15 cellular contexts compared by ENCODE assay signal in genomic region chr20:31576751-31577150, GRCh38.
"Had no signal": no experiment of that assay in that cellular context is flagged by ENCODE, and none has a peak within 500 bp of the region (broad histone marks: within the 10 kb centered on the region; RNA-seq: fewer than 3 reads in every experiment).

No MANE protein-coding gene starts in this region.

- DNase-seq: activated CD4-positive, alpha-beta T cell treated with anti-CD3 and anti-CD28 coated beads, Interleukin-2, amount 50 U/mL, for 1 hour; activated CD4-positive, CD25-positive, alpha-beta regulatory T cell treated with anti-CD3 and anti-CD28 coated beads, Interleukin-2, amount 50 U/mL, for 72 hours; activated CD8-positive, alpha-beta memory T cell treated with anti-CD3 and anti-CD28 coated beads for 24 hours; activated CD8-positive, alpha-beta memory T cell treated with anti-CD3 and anti-CD28 coated beads, Interleukin-2, amount 50 U/mL, for 48 hours; activated gamma-delta T cell; adrenal gland; cerebellar nuclear complex; cortex of kidney; mucosa of descending colon; naive B cell; nucleus accumbens; sigmoid colon; stimulated activated CD4-positive, alpha-beta T cell treated with anti-CD3 and anti-CD28 coated beads, Interleukin-4, amount 100 ng/mL, for 4 hours had no signal

- H3K27me3 ChIP-seq: adrenal gland, breast epithelium, sigmoid colon had no signal

- H3K9me3 ChIP-seq: adrenal gland, breast epithelium, mucosa of descending colon, sigmoid colon, thoracic aorta had no signal

- H3K4me3 ChIP-seq: adrenal gland, breast epithelium, mucosa of descending colon, sigmoid colon, thoracic aorta had no signal

- H3K36me3 ChIP-seq: adrenal gland, breast epithelium, sigmoid colon, thoracic aorta had no signal

- H3K27ac ChIP-seq: adrenal gland, breast epithelium, sigmoid colon, thoracic aorta had no signal
